ENCODE assay signal across 8 cellular contexts in the genomic region with DNA sequence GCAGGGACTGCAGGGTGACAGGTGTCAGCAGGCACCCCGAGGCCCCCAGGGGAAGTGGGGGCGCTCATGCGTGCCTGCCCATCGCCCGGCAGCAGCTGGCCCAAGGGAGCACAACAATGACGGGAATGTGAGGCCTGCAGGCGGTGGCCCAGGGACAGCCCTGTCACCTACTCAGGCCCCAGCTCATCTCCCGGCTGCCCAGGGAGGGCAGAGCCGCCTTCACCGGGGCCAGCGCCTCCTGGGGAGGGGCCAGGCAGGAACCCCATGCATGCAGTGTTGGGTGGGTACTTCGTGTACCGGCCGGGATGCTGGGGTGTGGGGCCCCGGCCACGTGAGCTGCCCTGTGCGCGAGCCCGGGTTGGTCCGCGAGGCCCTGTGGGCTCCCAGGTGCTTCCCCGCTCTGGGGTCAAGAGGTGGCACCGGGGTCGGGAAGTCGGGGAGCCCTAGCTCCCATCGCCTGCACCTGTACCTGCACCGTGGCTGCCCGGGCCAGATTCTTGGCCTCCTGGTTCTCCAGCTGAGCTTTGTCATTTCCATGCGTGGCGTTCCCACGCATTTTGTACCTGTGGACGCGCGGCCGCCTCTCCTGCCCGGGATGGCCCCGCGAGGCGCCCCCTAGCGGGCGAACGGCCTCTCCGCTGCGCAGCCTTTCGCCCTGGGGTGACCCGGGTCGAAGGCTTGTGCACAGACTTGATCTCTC. TPM values are rescaled to one million over a fixed set of nuclear protein-coding genes. Genes with fewer than 3 reads are reported as not detected.
A peak's percentile ranks its signal among the peaks of the same experiment; 100 is the strongest.
DNase-seq lines count a peak whose midpoint lies in the region; ATAC-seq, FAIRE-seq and TF ChIP-seq lines count a peak whose summit lies in the region.

No MANE protein-coding gene starts in this region.

- no peaks in the 10 kb centered on the region for H3K4me1 ChIP-seq in GM23338 (ENCODE audit: insufficient read depth)

- H3K36me3 Mint-ChIP-seq in GM23338 (ENCODE audit: low read depth): no peaks in the 10 kb centered on the region

- no peaks in the 10 kb centered on the region for H3F3A ChIP-seq in GM23338 (replicated peaks; ENCODE audit: low read depth)

- no peak overlapping the region for H3K4me3 ChIP-seq in GM23338

- DNase-seq in GM23338 (ENCODE audit: low spot score): peak; percentile 62
- DNase-seq in activated CD4-positive, alpha-beta T cell treated with anti-CD3 and anti-CD28 coated beads for 48 hours: peak; percentile 61
- DNase-seq in germinal center (ENCODE audit: low spot score): peak; percentile 47
- peak; percentile 36 for DNase-seq in stimulated activated CD4-positive, alpha-beta T cell treated with anti-CD3 and anti-CD28 coated beads, Interleukin-4, amount 100 ng/mL, for 1 hour
- no peak for DNase-seq in GM19239 (ENCODE audit: insufficient read length, low spot score)
- no peak for DNase-seq in NCI-H748 treated with DMSO at 0.1 percent for 48 hours (lab: John Stamatoyannopoulos, UW)
- DNase-seq in SKM-1 treated with dmso at 0.1 percent for 144 hours (lab: John Stamatoyannopoulos, UW; ENCODE audit: unreplicated experiment): no peak

- H3K27me3 Mint-ChIP-seq in GM23338 (ENCODE audit: insufficient read depth, low read depth, poor library complexity): peaks cover 5% of the 10 kb centered on the region

- no peaks in the 10 kb centered on the region for H3K9me2 ChIP-seq in GM23338 (ENCODE audit: insufficient read depth)

- no peak for FAIRE-seq in GM19239 (lab: Jason Lieb, UNC)

- no peak overlapping the region for H2AFZ ChIP-seq in GM23338

- no peaks in the 10 kb centered on the region; the same call in 2 of the 3 replicates for H3K4me1 Mint-ChIP-seq in GM23338

- TF ChIP-seq CTCF in GM23338 (conservative IDR thresholded peaks at IDR 0.05; ENCODE audit: low read depth in 2 of 2): peak; percentile 81 to 93

- no peaks in the 10 kb centered on the region for H3K79me2 ChIP-seq in GM23338 (replicated peaks; ENCODE audit: insufficient read depth)

- no peak overlapping the region for H3K4me3 Mint-ChIP-seq in GM23338

- ATAC-seq in GM23338 (peak; percentile 78), GM18870 (IDR thresholded peaks at IDR 0.05; ENCODE audit: unreplicated experiment) (no peak)

- no peak overlapping the region for H3K27ac Mint-ChIP-seq in GM23338

- H4K20me1 ChIP-seq in GM23338 (replicated peaks; ENCODE audit: insufficient read depth): no peaks in the 10 kb centered on the region

- no peak overlapping the region for H3K27ac ChIP-seq in GM23338 (ENCODE audit: low read depth)

- H3K9me3 Mint-ChIP-seq in GM23338: no peaks in the 10 kb centered on the region

- H3K4me2 ChIP-seq in GM23338: no peak overlapping the region

- no peaks in the 10 kb centered on the region for H3K36me3 ChIP-seq in GM23338 (ENCODE audit: insufficient read depth)

- H3K27me3 ChIP-seq in GM23338 (ENCODE audit: insufficient read depth): no peaks in the 10 kb centered on the region

TF ChIP-seq in GM23338, 12 proteins besides CTCF, POLR2A, EP300 and RAD21 (continues in another document):
- no peak for TF ChIP-seq JUNB (IDR thresholded peaks at IDR 0.05; ENCODE audit: unreplicated experiment)
- TF ChIP-seq ETS1 (IDR thresholded peaks at IDR 0.05): no peak
- no peak for TF ChIP-seq NANOG (IDR thresholded peaks at IDR 0.05; ENCODE audit: borderline replicate concordance)
- no peak for TF ChIP-seq ZNF331 (CRISPR knock-in tag; IDR thresholded peaks at IDR 0.05; ENCODE audit: low read depth)
- TF ChIP-seq, protein P1, sequence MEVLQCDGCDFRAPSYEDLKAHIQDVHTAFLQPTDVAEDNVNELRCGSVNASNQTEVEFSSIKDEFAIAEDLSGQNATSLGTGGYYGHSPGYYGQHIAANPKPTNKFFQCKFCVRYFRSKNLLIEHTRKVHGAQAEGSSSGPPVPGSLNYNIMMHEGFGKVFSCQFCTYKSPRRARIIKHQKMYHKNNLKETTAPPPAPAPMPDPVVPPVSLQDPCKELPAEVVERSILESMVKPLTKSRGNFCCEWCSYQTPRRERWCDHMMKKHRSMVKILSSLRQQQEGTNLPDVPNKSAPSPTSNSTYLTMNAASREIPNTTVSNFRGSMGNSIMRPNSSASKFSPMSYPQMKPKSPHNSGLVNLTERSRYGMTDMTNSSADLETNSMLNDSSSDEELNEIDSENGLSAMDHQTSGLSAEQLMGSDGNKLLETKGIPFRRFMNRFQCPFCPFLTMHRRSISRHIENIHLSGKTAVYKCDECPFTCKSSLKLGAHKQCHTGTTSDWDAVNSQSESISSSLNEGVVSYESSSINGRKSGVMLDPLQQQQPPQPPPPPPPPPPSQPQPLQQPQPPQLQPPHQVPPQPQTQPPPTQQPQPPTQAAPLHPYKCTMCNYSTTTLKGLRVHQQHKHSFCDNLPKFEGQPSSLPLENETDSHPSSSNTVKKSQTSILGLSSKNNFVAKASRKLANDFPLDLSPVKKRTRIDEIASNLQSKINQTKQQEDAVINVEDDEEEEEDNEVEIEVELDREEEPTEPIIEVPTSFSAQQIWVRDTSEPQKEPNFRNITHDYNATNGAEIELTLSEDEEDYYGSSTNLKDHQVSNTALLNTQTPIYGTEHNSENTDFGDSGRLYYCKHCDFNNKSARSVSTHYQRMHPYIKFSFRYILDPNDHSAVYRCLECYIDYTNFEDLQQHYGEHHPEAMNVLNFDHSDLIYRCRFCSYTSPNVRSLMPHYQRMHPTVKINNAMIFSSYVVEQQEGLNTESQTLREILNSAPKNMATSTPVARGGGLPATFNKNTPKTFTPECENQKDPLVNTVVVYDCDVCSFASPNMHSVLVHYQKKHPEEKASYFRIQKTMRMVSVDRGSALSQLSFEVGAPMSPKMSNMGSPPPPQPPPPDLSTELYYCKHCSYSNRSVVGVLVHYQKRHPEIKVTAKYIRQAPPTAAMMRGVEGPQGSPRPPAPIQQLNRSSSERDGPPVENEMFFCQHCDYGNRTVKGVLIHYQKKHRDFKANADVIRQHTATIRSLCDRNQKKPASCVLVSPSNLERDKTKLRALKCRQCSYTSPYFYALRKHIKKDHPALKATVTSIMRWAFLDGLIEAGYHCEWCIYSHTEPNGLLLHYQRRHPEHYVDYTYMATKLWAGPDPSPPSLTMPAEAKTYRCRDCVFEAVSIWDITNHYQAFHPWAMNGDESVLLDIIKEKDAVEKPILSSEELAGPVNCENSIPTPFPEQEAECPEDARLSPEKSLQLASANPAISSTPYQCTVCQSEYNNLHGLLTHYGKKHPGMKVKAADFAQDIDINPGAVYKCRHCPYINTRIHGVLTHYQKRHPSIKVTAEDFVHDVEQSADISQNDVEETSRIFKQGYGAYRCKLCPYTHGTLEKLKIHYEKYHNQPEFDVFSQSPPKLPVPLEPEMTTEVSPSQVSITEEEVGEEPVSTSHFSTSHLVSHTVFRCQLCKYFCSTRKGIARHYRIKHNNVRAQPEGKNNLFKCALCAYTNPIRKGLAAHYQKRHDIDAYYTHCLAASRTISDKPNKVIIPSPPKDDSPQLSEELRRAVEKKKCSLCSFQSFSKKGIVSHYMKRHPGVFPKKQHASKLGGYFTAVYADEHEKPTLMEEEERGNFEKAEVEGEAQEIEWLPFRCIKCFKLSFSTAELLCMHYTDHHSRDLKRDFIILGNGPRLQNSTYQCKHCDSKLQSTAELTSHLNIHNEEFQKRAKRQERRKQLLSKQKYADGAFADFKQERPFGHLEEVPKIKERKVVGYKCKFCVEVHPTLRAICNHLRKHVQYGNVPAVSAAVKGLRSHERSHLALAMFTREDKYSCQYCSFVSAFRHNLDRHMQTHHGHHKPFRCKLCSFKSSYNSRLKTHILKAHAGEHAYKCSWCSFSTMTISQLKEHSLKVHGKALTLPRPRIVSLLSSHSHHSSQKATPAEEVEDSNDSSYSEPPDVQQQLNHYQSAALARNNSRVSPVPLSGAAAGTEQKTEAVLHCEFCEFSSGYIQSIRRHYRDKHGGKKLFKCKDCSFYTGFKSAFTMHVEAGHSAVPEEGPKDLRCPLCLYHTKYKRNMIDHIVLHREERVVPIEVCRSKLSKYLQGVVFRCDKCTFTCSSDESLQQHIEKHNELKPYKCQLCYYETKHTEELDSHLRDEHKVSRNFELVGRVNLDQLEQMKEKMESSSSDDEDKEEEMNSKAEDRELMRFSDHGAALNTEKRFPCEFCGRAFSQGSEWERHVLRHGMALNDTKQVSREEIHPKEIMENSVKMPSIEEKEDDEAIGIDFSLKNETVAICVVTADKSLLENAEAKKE (CRISPR knock-in tag; IDR thresholded peaks at IDR 0.05): no peak
- TF ChIP-seq ZNF114 (CRISPR knock-in tag; IDR thresholded peaks at IDR 0.05): no peak
- TF ChIP-seq CREB1 (CRISPR knock-in tag; IDR thresholded peaks at IDR 0.05; ENCODE audit: low read depth): no peak
- no peak for TF ChIP-seq EZH2phosphoT487 (IDR thresholded peaks at IDR 0.05; ENCODE audit: unreplicated experiment)
- TF ChIP-seq STAT1 (IDR thresholded peaks at IDR 0.05; ENCODE audit: unreplicated experiment): no peak
- no peak for TF ChIP-seq POLR2AphosphoS5 (IDR thresholded peaks at IDR 0.05; ENCODE audit: low read depth)
- no peak for TF ChIP-seq EZH2 (IDR thresholded peaks at IDR 0.05; ENCODE audit: low read depth, unreplicated experiment)

RNA-seq across cellular contexts. Expression of gene KLHL30, which starts 0.8 kb away (rescaled TPM):
- 0.07 TPM in 1 of 2 replicates, not detected in the other for total RNA-seq in GM23338 (2014; rRNA removed; shearing (Covaris generic))
- polyA plus RNA-seq in GM23338 (2016; fragmentation: Nextera tagmentation; extraction: Ambion mirVana): not detected in 2 replicates

RNA-seq across cellular contexts. Expression of gene ERFE, which starts 19.5 kb away (rescaled TPM):
- 2.5 and 3.3 TPM in 2 replicates for total RNA-seq in GM23338 (2014; rRNA removed; shearing (Covaris generic))
- 0.61 and 1.0 TPM in 2 replicates for polyA plus RNA-seq in GM23338 (2016; fragmentation: Nextera tagmentation; extraction: Ambion mirVana)

RNA-seq across cellular contexts. Expression of gene ESPNL, which starts 39.2 kb away (rescaled TPM):
- total RNA-seq in GM23338 (2014; rRNA removed; shearing (Covaris generic)): 3.1 and 4.3 TPM in 2 replicates
- 0.44 and 0.71 TPM in 2 replicates for polyA plus RNA-seq in GM23338 (2016; fragmentation: Nextera tagmentation; extraction: Ambion mirVana)

Comparison
In these comparisons a context has a peak if more than half of its experiments do, and no peak if none do; other contexts are left out.
1. DNase-seq: peak in GM23338 (single experiment), activated CD4-positive, alpha-beta T cell treated with anti-CD3 and anti-CD28 coated beads for 48 hours (single experiment), germinal center (single experiment) and stimulated activated CD4-positive, alpha-beta T cell treated with anti-CD3 and anti-CD28 coated beads, Interleukin-4, amount 100 ng/mL, for 1 hour (single experiment); none in GM19239 (single experiment), NCI-H748 treated with DMSO at 0.1 percent for 48 hours (single experiment) and SKM-1 treated with dmso at 0.1 percent for 144 hours (single experiment).